2 cellular contexts compared by ENCODE assay signal in genomic region chr3:14279706-14280061, GRCh38.
A peak's percentile ranks its signal among the peaks of the same experiment; 100 is the strongest.
TF ChIP-seq lines count a peak whose summit lies in the region.

No MANE protein-coding gene starts in this region.

TF ChIP-seq in HepG2, 621 proteins besides CTCF, POLR2A, EP300 and RAD21:
- TF ChIP-seq, protein P1, sequence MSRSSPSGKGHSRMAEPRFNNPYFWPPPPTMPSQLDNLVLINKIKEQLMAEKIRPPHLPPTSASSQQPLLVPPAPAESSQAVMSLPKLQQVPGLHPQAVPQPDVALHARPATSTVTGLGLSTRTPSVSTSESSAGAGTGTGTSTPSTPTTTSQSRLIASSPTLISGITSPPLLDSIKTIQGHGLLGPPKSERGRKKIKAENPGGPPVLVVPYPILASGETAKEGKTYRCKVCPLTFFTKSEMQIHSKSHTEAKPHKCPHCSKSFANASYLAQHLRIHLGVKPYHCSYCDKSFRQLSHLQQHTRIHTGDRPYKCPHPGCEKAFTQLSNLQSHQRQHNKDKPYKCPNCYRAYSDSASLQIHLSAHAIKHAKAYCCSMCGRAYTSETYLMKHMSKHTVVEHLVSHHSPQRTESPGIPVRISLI (CRISPR knock-in tag; IDR thresholded peaks at IDR 0.05; ENCODE audit: borderline replicate concordance): no peak
- TF ChIP-seq ZNF768 (CRISPR knock-in tag; IDR thresholded peaks at IDR 0.05) (peak; percentile 76), SP2 (CRISPR knock-in tag; IDR thresholded peaks at IDR 0.05) (no peak), KLF16 (CRISPR knock-in tag; IDR thresholded peaks at IDR 0.05) (no peak)

TF ChIP-seq in H1, 55 proteins besides CTCF, POLR2A, EP300 and RAD21:
- TF ChIP-seq NRF1 (IDR thresholded peaks at IDR 0.05; ENCODE audit: low read depth, low read length) (no peak), RNF2 (IDR thresholded peaks at IDR 0.05; ENCODE audit: borderline replicate concordance, low read depth, low read length, missing control alignments, poor library complexity, severe bottlenecking) (no peak), ASH2L (IDR thresholded peaks at IDR 0.05; ENCODE audit: low read length) (no peak), JUND (IDR thresholded peaks at IDR 0.05; ENCODE audit: low read length) (no peak), SRF (IDR thresholded peaks at IDR 0.05; ENCODE audit: low read depth, low read length) (no peak), SIX5 (IDR thresholded peaks at IDR 0.05; ENCODE audit: low read depth, low read length) (no peak), CREB1 (IDR thresholded peaks at IDR 0.05) (no peak), RFX5 (IDR thresholded peaks at IDR 0.05; ENCODE audit: borderline replicate concordance, low read depth, low read length) (no peak), ATF2 (IDR thresholded peaks at IDR 0.05; ENCODE audit: low read length) (no peak), CHD2 (IDR thresholded peaks at IDR 0.05; ENCODE audit: low read length) (no peak), FOSL1 (IDR thresholded peaks at IDR 0.05; ENCODE audit: insufficient read depth, low read depth, low read length) (no peak), TEAD4 (IDR thresholded peaks at IDR 0.05; ENCODE audit: low read depth, low read length) (no peak), GABPA (IDR thresholded peaks at IDR 0.05; ENCODE audit: borderline replicate concordance, insufficient read depth, low read length) (no peak), CBX8 (IDR thresholded peaks at IDR 0.05; ENCODE audit: borderline replicate concordance, low read depth, low read length) (no peak), SIRT6 (IDR thresholded peaks at IDR 0.05; ENCODE audit: low read length) (no peak)
- TF ChIP-seq, protein P2, sequence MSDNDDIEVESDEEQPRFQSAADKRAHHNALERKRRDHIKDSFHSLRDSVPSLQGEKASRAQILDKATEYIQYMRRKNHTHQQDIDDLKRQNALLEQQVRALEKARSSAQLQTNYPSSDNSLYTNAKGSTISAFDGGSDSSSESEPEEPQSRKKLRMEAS (IDR thresholded peaks at IDR 0.05): no peak
